Comparison of ENCODE assay signal across 9 cellular contexts in genomic region chr20:20603339-20603990, GRCh38.
A peak's percentile ranks its signal among the peaks of the same experiment; 100 is the strongest.
DNase-seq lines count a peak whose midpoint lies in the region; ATAC-seq and TF ChIP-seq lines count a peak whose summit lies in the region.
"Had no signal": no experiment of that assay in that cellular context is flagged by ENCODE, and none has a peak within 500 bp of the region (broad histone marks: within the 10 kb centered on the region; RNA-seq: fewer than 3 reads in every experiment).

No MANE protein-coding gene starts in this region.

- DNase-seq in Caki2 (ENCODE audit: low read depth): peak; percentile 81
- peak; percentile 48 for DNase-seq in NCI-H82 (lab: John Stamatoyannopoulos, UW)
- DNase-seq in mucosa of descending colon: no peak
- no peak for DNase-seq in EL
- no peak for DNase-seq in tibial artery
- no peak for DNase-seq in T-helper 9 cell

- TF ChIP-seq CTCF in mucosa of descending colon (IDR thresholded peaks at IDR 0.05) (no peak), tibial artery (IDR thresholded peaks at IDR 0.05) (no peak)

- no peaks in the 10 kb centered on the region for H3K4me1 ChIP-seq in mucosa of descending colon (ENCODE audit: low read depth)
- no peaks in the 10 kb centered on the region for H3K4me1 ChIP-seq in tibial artery

- in situ Hi-C loops in Caki2 (cut with HindIII; ENCODE audit: low pct_unique_long_range_greater_than_20kb, low sequenced_read_pairs): no loop called here

- ATAC-seq in GM19438 (IDR thresholded peaks at IDR 0.05; ENCODE audit: low read depth, unreplicated experiment): peak; percentile 96
- peak; percentile 96 for ATAC-seq in HG03342 (IDR thresholded peaks at IDR 0.05; ENCODE audit: unreplicated experiment)
- peak; percentile 44 for ATAC-seq in mucosa of descending colon

- H3K27ac ChIP-seq in tibial artery: no peak overlapping the region
- H3K27ac ChIP-seq: thoracic aorta had no signal

- no peak overlapping the region for H3K4me3 ChIP-seq in mucosa of descending colon
- no peak overlapping the region for H3K4me3 ChIP-seq in tibial artery
- H3K4me3 ChIP-seq: thoracic aorta had no signal

- intact Hi-C loops in mucosa of descending colon (cut with DNase I, micrococcal nuclease) (no loop called here), tibial artery (cut with DNase I; ENCODE audit: low total_unique reads) (no loop called here)

- H3K36me3 ChIP-seq in mucosa of descending colon (ENCODE audit: low read depth) (no peaks in the 10 kb centered on the region), tibial artery (peaks cover 9 to 43% (median 9%) of the 10 kb centered on the region in 3 donors)
- H3K36me3 ChIP-seq: thoracic aorta had no signal

- no peaks in the 10 kb centered on the region for H3K9me3 ChIP-seq in mucosa of descending colon
- H3K9me3 ChIP-seq in tibial artery: no peaks in the 10 kb centered on the region
- H3K9me3 ChIP-seq: thoracic aorta had no signal

- no peaks in the 10 kb centered on the region for H3K27me3 ChIP-seq in tibial artery

Comparison
In these comparisons a context has a peak if more than half of its experiments do, and no peak if none do; other contexts are left out.
1. DNase-seq: peak in Caki2 (single experiment) and NCI-H82 (single experiment); none in mucosa of descending colon (0 of 3), EL (single experiment), tibial artery (0 of 2) and T-helper 9 cell (single experiment).
2. ATAC-seq: peak in every context shown above with its lines; median percentile 96 in GM19438; 96 in HG03342; 44 in mucosa of descending colon.